In genomic region chr4:113436360-113436759, GRCh38 we compare ENCODE assay signal across 1 cellular context.
TF ChIP-seq lines count a peak whose summit lies in the region.

No MANE protein-coding gene starts in this region.

TF ChIP-seq in HCT116, 20 proteins besides CTCF, POLR2A, EP300 and RAD21 (continued from another document):
- no peak for TF ChIP-seq TCF7L2 (IDR thresholded peaks at IDR 0.05; ENCODE audit: borderline replicate concordance, extremely low read depth, insufficient read depth, insufficient read length)
